7 cellular contexts compared by ENCODE assay signal in genomic region chr6:159692303-159693127, GRCh38. TPM values are rescaled to one million over a fixed set of nuclear protein-coding genes. Genes with fewer than 3 reads are reported as not detected.
DNase-seq lines count a peak whose midpoint lies in the region; ATAC-seq, FAIRE-seq and TF ChIP-seq lines count a peak whose summit lies in the region.

No MANE protein-coding gene starts in this region.

- in situ Hi-C loops in HepG2 (cut with HindIII; ENCODE audit: extremely low pct_ligation_motif_present, low pct_unique_long_range_greater_than_20kb) = loop anchor here (5.0 to 10.0 kb wide), 4 partner anchors 35 to 282 kb away; partner anchors contain the start of genes ACAT2, MRPL18 and WTAP

- peak overlapping the region; percentile 92 for H3K9ac ChIP-seq in HepG2 (ENCODE audit: insufficient read depth, low read depth, low read length)

- CTCF ChIA-PET in HepG2 (lab: Yijun Ruan, JAX; ENCODE audit: low intra/inter-chr PET ratio, low total read pairs) = interaction anchor here (0.6 kb wide), 1 partner anchor 693 kb away, joined by 3 read pairs; no protein-coding TSS in a partner anchor

- intact Hi-C loops in HepG2 (cut with micrococcal nuclease; ENCODE audit: unreplicated experiment) = loop anchor here (1.0 to 2.0 kb wide), 3 partner anchors 35 to 160 kb away; partner anchors contain the start of gene WTAP

- no peak; a peak in 1 of 4 replicates for TF ChIP-seq POLR2A in HepG2 (IDR thresholded peaks at IDR 0.05; ENCODE audit: insufficient read depth in 1 of 2, low read depth in 2 of 2, low read length in 2 of 2)

- no TSS peak for BruUV-seq in HepG2 (replicated peaks; lab: Mats Ljungman, UMichigan)

- WGBS in HepG2 (ENCODE audit: low lambda C conversion rate) = under 1% methylated on average over 34 of the region's 66 CpGs

- TF ChIP-seq CTCF in choroid plexus epithelial cell (conservative IDR thresholded peaks at IDR 0.05; ENCODE audit: low read depth, low read length) (no peak), HepG2 (CRISPR knock-in tag; IDR thresholded peaks at IDR 0.05) (no peak)

- no peak for TF ChIP-seq EP300 in HepG2 (IDR thresholded peaks at IDR 0.05; ENCODE audit: low read depth in 2 of 2, low read length in 2 of 2)
- TF ChIP-seq EP300 in HepG2 (CRISPR knock-in tag; IDR thresholded peaks at IDR 0.05; ENCODE audit: borderline replicate concordance) = no peak

- peaks cover 52% of the 10 kb centered on the region for H3K4me1 ChIP-seq in HepG2 (ENCODE audit: insufficient read depth, low read length)

- no peak for TF ChIP-seq RAD21 in HepG2 (CRISPR knock-in tag; IDR thresholded peaks at IDR 0.05)

- H3K79me2 ChIP-seq in HepG2 (ENCODE audit: insufficient read depth, low read length) = peaks cover 53% of the 10 kb centered on the region

- FAIRE-seq in GM18507 (lab: Jason Lieb, UNC) (peak; percentile 81), HepG2 (lab: Jason Lieb, UNC) (no peak)

- ATAC-seq in HG02678 (IDR thresholded peaks at IDR 0.05; ENCODE audit: unreplicated experiment) (peak; percentile 33), HepG2 (peak; percentile 29)

- POLR2A ChIA-PET in HepG2 (lab: Yijun Ruan, JAX) = interaction anchor here (1.0 to 5.9 kb wide), 19 partner anchors 9 to 642 kb away, joined by 3 to 144 read pairs (median 5); partner anchors contain the start of genes ACAT2, MRPL18, TCP1 and WTAP

- H4K20me1 ChIP-seq in HepG2 (ENCODE audit: insufficient read depth, low read length) = peaks cover 10% of the 10 kb centered on the region

- H3K4me3 ChIP-seq in choroid plexus epithelial cell (ENCODE audit: low read depth, low read length) (peak overlapping the region; percentile 84), HepG2 (replicated peaks in 1 of 3; ENCODE audit: insufficient read depth in 1 of 3, low read depth in 2 of 3, low read length in 3 of 3) (peak overlapping the region; percentile 75 to 97 (median 90))

- peak overlapping the region; percentile 84 for H3K4me2 ChIP-seq in HepG2 (ENCODE audit: low read depth, low read length)

- H3K27me3 ChIP-seq in HepG2 (ENCODE audit: control insufficient read depth in 1 of 2, insufficient read depth in 2 of 2, low read length in 2 of 2) = no peaks in the 10 kb centered on the region; a peak in 1 of 5 replicates

- DNase-seq in GM18507 (ENCODE audit: extremely low spot score, insufficient read length, low read depth) = peak; percentile 17
- DNase-seq in NCI-H1105 (lab: John Stamatoyannopoulos, UW) = peak; percentile 28
- peak; percentile 23 to 39 for DNase-seq in activated CD4-positive, alpha-beta T cell treated with anti-CD3 and anti-CD28 coated beads for 24 hours (ENCODE audit: low read depth in 2 of 2)
- peak; percentile 65 for DNase-seq in choroid plexus epithelial cell (ENCODE audit: low read depth)
- peak; percentile 41 for DNase-seq in HepG2 (ENCODE audit: low spot score)
- DNase-seq in stimulated activated CD4-positive, alpha-beta T cell treated with anti-CD3 and anti-CD28 coated beads, Interleukin-4, amount 100 ng/mL, for 1 hour = peak; percentile 64

- peak overlapping the region; percentile 94 for H3K27ac ChIP-seq in HepG2 (ENCODE audit: extremely low read length, insufficient read depth, low read length)

- H3K36me3 ChIP-seq in HepG2 (replicated peaks in 1 of 2; ENCODE audit: control insufficient read depth in 1 of 2, insufficient read depth in 2 of 2, low read length in 2 of 2) = peaks cover 8 to 20% of the 10 kb centered on the region in 2 experiments

- no peaks in the 10 kb centered on the region for H3K9me3 ChIP-seq in HepG2 (ENCODE audit: low read length)

- H2AFZ ChIP-seq in HepG2 (ENCODE audit: low read length) = no peak overlapping the region

TF ChIP-seq in HepG2, 621 proteins besides CTCF, POLR2A, EP300 and RAD21 (continues in another document):
- peak; percentile 58; the same call in 1 of the 2 replicates for TF ChIP-seq ZNF30 (CRISPR knock-in tag; IDR thresholded peaks at IDR 0.05)
- TF ChIP-seq HOXA3 (CRISPR knock-in tag; IDR thresholded peaks at IDR 0.05) = 0 out of 2 replicates have a peak, but pooled peaks have one; percentile 34
- TF ChIP-seq DBP (CRISPR knock-in tag; IDR thresholded peaks at IDR 0.05; ENCODE audit: not compliant biosample characterization) = peak; percentile 77

RNA-seq across cellular contexts. Expression of gene SOD2, which starts 0.5 kb away (rescaled TPM):
- total RNA-seq in HepG2 (2016; rRNA removed; fragmentation: Illumina TruSeq; extraction: Trizol) = 304 and 480 TPM in 2 replicates
- total RNA-seq in HepG2 (2016; cell fraction: cytosol; rRNA removed; fragmentation: Illumina TruSeq; extraction: Trizol; ENCODE audit: low read depth) = 45.4 and 49.6 TPM in 2 replicates
- total RNA-seq in HepG2 (2016; cell fraction: insoluble cytoplasmic fraction; rRNA removed; fragmentation: Illumina TruSeq; extraction: Trizol) = 318 and 477 TPM in 2 replicates
- 107 and 113 TPM in 2 replicates for total RNA-seq in HepG2 (2016; cell fraction: membrane; rRNA removed; fragmentation: Illumina TruSeq; extraction: Trizol)
- 139 and 147 TPM in 2 replicates for total RNA-seq in HepG2 (2016; cell fraction: nucleus; rRNA removed; fragmentation: Illumina TruSeq; extraction: Trizol)
- polyA plus RNA-seq in HepG2 (2011; rRNA removed) = 309 and 347 TPM in 2 replicates
- 344 and 402 TPM in 2 replicates for polyA plus RNA-seq in HepG2 (2011; cell fraction: cytosol; rRNA removed)
- 137 and 170 TPM in 2 replicates for polyA plus RNA-seq in HepG2 (2011; cell fraction: nucleus; rRNA removed)
- 224 and 410 TPM in 2 replicates for polyA plus RNA-seq in HepG2 (2012)
- polyA plus RNA-seq in HepG2 (2016; cell fraction: cytosol; fragmentation: Illumina TruSeq; extraction: Trizol; ENCODE audit: low read depth) = 49.9 and 50.9 TPM in 2 replicates
- polyA plus RNA-seq in HepG2 (2016; cell fraction: insoluble cytoplasmic fraction; fragmentation: Illumina TruSeq; extraction: Trizol; ENCODE audit: low read depth) = 348 and 371 TPM in 2 replicates
- polyA plus RNA-seq in HepG2 (2016; cell fraction: membrane; fragmentation: Illumina TruSeq; extraction: Trizol; ENCODE audit: low read depth) = 68.6 and 72.0 TPM in 2 replicates
- polyA plus RNA-seq in HepG2 (2016; cell fraction: nucleus; fragmentation: Illumina TruSeq; extraction: Trizol; ENCODE audit: insufficient read depth, low read depth) = 136 and 146 TPM in 2 replicates
- 155 and 334 TPM in 2 replicates for polyA minus RNA-seq in HepG2 (2011; rRNA and poly(A)+ RNA removed; ENCODE audit: low replicate concordance)
- 233 and 325 TPM in 2 replicates for polyA minus RNA-seq in HepG2 (2011; cell fraction: cytosol; rRNA and poly(A)+ RNA removed)
- polyA minus RNA-seq in HepG2 (2011; cell fraction: nucleus; rRNA and poly(A)+ RNA removed) = 105 and 146 TPM in 2 replicates

RNA-seq across cellular contexts. Expression of gene WTAP, which starts 34.8 kb away (rescaled TPM):
- 167 and 203 TPM in 2 replicates for total RNA-seq in HepG2 (2016; rRNA removed; fragmentation: Illumina TruSeq; extraction: Trizol)
- 67.7 and 76.4 TPM in 2 replicates for total RNA-seq in HepG2 (2016; cell fraction: cytosol; rRNA removed; fragmentation: Illumina TruSeq; extraction: Trizol; ENCODE audit: low read depth)
- 167 and 194 TPM in 2 replicates for total RNA-seq in HepG2 (2016; cell fraction: insoluble cytoplasmic fraction; rRNA removed; fragmentation: Illumina TruSeq; extraction: Trizol)
- 157 and 172 TPM in 2 replicates for total RNA-seq in HepG2 (2016; cell fraction: membrane; rRNA removed; fragmentation: Illumina TruSeq; extraction: Trizol)
- 123 and 137 TPM in 2 replicates for total RNA-seq in HepG2 (2016; cell fraction: nucleus; rRNA removed; fragmentation: Illumina TruSeq; extraction: Trizol)
- polyA plus RNA-seq in HepG2 (2011; rRNA removed) = 29.4 and 31.6 TPM in 2 replicates
- 14.5 and 23.5 TPM in 2 replicates for polyA plus RNA-seq in HepG2 (2011; cell fraction: cytosol; rRNA removed)
- 34.9 and 43.6 TPM in 2 replicates for polyA plus RNA-seq in HepG2 (2011; cell fraction: nucleus; rRNA removed)
- polyA plus RNA-seq in HepG2 (2012) = 82.9 and 92.4 TPM in 2 replicates
- 82.6 and 108 TPM in 2 replicates for polyA plus RNA-seq in HepG2 (2016; cell fraction: cytosol; fragmentation: Illumina TruSeq; extraction: Trizol; ENCODE audit: low read depth)
- polyA plus RNA-seq in HepG2 (2016; cell fraction: insoluble cytoplasmic fraction; fragmentation: Illumina TruSeq; extraction: Trizol; ENCODE audit: low read depth) = 194 and 196 TPM in 2 replicates
- polyA plus RNA-seq in HepG2 (2016; cell fraction: membrane; fragmentation: Illumina TruSeq; extraction: Trizol; ENCODE audit: low read depth) = 129 and 154 TPM in 2 replicates
- 169 and 179 TPM in 2 replicates for polyA plus RNA-seq in HepG2 (2016; cell fraction: nucleus; fragmentation: Illumina TruSeq; extraction: Trizol; ENCODE audit: insufficient read depth, low read depth)
- polyA minus RNA-seq in HepG2 (2011; rRNA and poly(A)+ RNA removed; ENCODE audit: low replicate concordance) = 21.5 and 32.6 TPM in 2 replicates
- 22.7 and 30.4 TPM in 2 replicates for polyA minus RNA-seq in HepG2 (2011; cell fraction: cytosol; rRNA and poly(A)+ RNA removed)
- polyA minus RNA-seq in HepG2 (2011; cell fraction: nucleus; rRNA and poly(A)+ RNA removed) = 131 and 155 TPM in 2 replicates

Comparison
In these comparisons a context has a peak if more than half of its experiments do, and no peak if none do; other contexts are left out.
1. Peak in every context shown above with its lines: DNase-seq, ATAC-seq, H3K4me3 ChIP-seq and H3K27ac ChIP-seq.